18 cellular contexts compared by ENCODE assay signal in the genomic region with DNA sequence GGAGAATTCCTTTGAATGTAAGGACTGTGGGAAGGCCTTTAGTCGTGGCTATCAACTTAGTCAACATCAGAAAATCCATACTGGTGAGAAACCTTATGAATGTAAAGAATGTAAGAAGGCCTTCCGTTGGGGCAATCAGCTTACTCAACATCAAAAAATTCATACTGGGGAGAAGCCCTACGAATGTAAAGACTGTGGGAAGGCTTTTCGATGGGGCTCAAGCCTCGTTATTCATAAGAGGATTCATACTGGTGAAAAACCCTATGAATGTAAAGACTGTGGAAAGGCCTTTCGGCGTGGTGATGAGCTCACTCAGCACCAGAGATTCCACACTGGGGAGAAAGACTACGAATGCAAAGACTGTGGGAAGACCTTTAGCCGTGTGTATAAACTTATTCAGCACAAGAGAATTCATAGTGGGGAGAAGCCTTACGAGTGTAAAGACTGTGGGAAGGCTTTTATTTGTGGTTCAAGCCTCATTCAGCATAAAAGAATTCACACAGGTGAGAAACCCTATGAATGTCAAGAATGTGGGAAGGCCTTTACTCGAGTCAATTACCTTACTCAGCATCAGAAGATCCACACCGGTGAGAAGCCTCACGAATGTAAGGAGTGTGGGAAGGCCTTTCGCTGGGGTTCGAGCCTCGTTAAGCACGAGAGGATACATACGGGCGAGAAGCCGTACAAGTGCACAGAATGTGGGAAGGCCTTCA. TPM values are rescaled to one million over a fixed set of nuclear protein-coding genes. Genes with fewer than 3 reads are reported as not detected.
"Had no signal": no experiment of that assay in that cellular context is flagged by ENCODE, and none has a peak within 500 bp of the region (broad histone marks: within the 10 kb centered on the region; RNA-seq: fewer than 3 reads in every experiment).

No MANE protein-coding gene starts in this region.

- H3K27me3 ChIP-seq: body of pancreas, neutrophil, right atrium auricular region, upper lobe of left lung had no signal

- H3K27ac ChIP-seq: body of pancreas, neutrophil, right atrium auricular region, upper lobe of left lung had no signal

- ATAC-seq: activated CD8-positive, alpha-beta T cell treated with anti-CD3 and anti-CD28 coated beads for 36 hours; body of pancreas; naive thymus-derived CD8-positive, alpha-beta T cell; stimulated activated effector memory CD8-positive, alpha-beta T cell treated with anti-CD3 and anti-CD28 coated beads, Interleukin-12 subunit alpha, Interleukin-12 subunit beta, amount 100 ng/mL, for 72 hours had no signal

- DNase-seq: activated CD4-positive, alpha-beta T cell treated with anti-CD3 and anti-CD28 coated beads for 4 hours; activated CD8-positive, alpha-beta memory T cell treated with anti-CD3 and anti-CD28 coated beads, Interleukin-2, amount 50 U/mL, for 48 hours; activated CD8-positive, alpha-beta T cell treated with anti-CD3 and anti-CD28 coated beads for 36 hours; activated naive CD4-positive, alpha-beta T cell treated with anti-CD3 and anti-CD28 coated beads, Interleukin-2, amount 50 U/mL, for 16 hours; body of pancreas; effector memory CD4-positive, alpha-beta T cell; erythroblast; midbrain; small intestine; upper lobe of left lung had no signal

- H3K4me1 ChIP-seq: body of pancreas, right atrium auricular region had no signal

- H3K4me3 ChIP-seq: body of pancreas, right atrium auricular region, upper lobe of left lung had no signal

RNA-seq across cellular contexts. Expression of a gene that starts 54.7 kb away (rescaled TPM):
- total RNA-seq: activated CD8-positive, alpha-beta T cell treated with anti-CD3 and anti-CD28 coated beads for 36 hours; body of pancreas; lower leg skin; naive thymus-derived CD8-positive, alpha-beta T cell; right atrium auricular region; subcutaneous adipose tissue; T-helper 1 cell treated with Interleukin-12 subunit alpha and Interleukin-12 subunit beta and Interleukin-4 antibody, amounts not matched to agents 30 ng/mL and 1 ng/mL, for 36 hours; upper lobe of left lung had no signal
- polyA plus RNA-seq: keratinocyte; naive thymus-derived CD8-positive, alpha-beta T cell; small intestine had no signal
